25 cellular contexts compared by ENCODE assay signal in genomic region chr6:18101873-18102272, GRCh38. TPM values are rescaled to one million over a fixed set of nuclear protein-coding genes. Genes with fewer than 3 reads are reported as not detected.
"Had no signal": no experiment of that assay in that cellular context is flagged by ENCODE, and none has a peak within 500 bp of the region (broad histone marks: within the 10 kb centered on the region; RNA-seq: fewer than 3 reads in every experiment).

No MANE protein-coding gene starts in this region.

- H3K4me1 Mint-ChIP-seq: activated naive CD4-positive, alpha-beta T cell treated with anti-CD3 and anti-CD28 coated beads, Interleukin-2, amount 50 U/mL, for 24 hours had no signal

- H3K27ac ChIP-seq: ascending aorta, body of pancreas had no signal

- H3K4me1 ChIP-seq: ascending aorta, body of pancreas had no signal

- H3K4me3 ChIP-seq: ascending aorta, body of pancreas, K562 had no signal

- H3K27me3 ChIP-seq: ascending aorta, body of pancreas had no signal

- H3K9ac ChIP-seq: SK-N-SH had no signal

- H3K36me3 ChIP-seq: ascending aorta had no signal

- H3K27ac Mint-ChIP-seq: activated CD8-positive, alpha-beta T cell treated with anti-CD3 and anti-CD28 coated beads for 36 hours; activated naive CD4-positive, alpha-beta T cell treated with anti-CD3 and anti-CD28 coated beads, Interleukin-2, amount 50 U/mL, for 24 hours; T-helper 1 cell treated with Interleukin-12 subunit alpha and Interleukin-12 subunit beta and Interleukin-4 antibody, amounts not matched to agents 30 μg/mL and 1 μg/mL, for 36 hours had no signal

- H3K9me3 ChIP-seq: ascending aorta, body of pancreas had no signal

- H3K4me3 Mint-ChIP-seq: activated CD8-positive, alpha-beta T cell treated with anti-CD3 and anti-CD28 coated beads for 36 hours; activated naive CD4-positive, alpha-beta T cell treated with anti-CD3 and anti-CD28 coated beads, Interleukin-2, amount 50 U/mL, for 24 hours; T-helper 1 cell treated with Interleukin-12 subunit alpha and Interleukin-12 subunit beta and Interleukin-4 antibody, amounts not matched to agents 30 μg/mL and 1 μg/mL, for 36 hours had no signal

- DNase-seq: activated CD4-positive, alpha-beta T cell treated with anti-CD3 and anti-CD28 coated beads for 4 hours; activated CD8-positive, alpha-beta memory T cell treated with anti-CD3 and anti-CD28 coated beads, Interleukin-2, amount 50 U/mL, for 48 hours; activated CD8-positive, alpha-beta T cell treated with anti-CD3 and anti-CD28 coated beads for 36 hours; activated effector memory CD4-positive, alpha-beta T cell treated with Interleukin-2 at 50 U/mL for 16 hours; activated naive CD4-positive, alpha-beta T cell; activated T-cell treated with anti-CD3 and anti-CD28 coated beads, Interleukin-2, amount 50 U/mL, for 1 hour; body of pancreas; central memory CD4-positive, alpha-beta T cell; Karpas-422; MM.1S; NCI-H1105; NCI-H1436; NCI-H1694 treated with DMSO at 0.1 percent for 48 hours; NCI-H2029 treated with DMSO at 0.1 percent for 48 hours; NCI-H524 treated with DMSO at 0.1 percent for 48 hours; NCI-H774; NK-92 treated with Interleukin-12 subunit alpha and Interleukin-12 subunit beta, amount 100 ng/mL, for 24 hours; OCI-M1; RPMI8226; SK-N-SH; SW 1271 had no signal

RNA-seq across cellular contexts. Expression of gene NHLRC1, which starts 20.6 kb away (rescaled TPM):
- total RNA-seq: K562 had no signal
- polyA plus RNA-seq: K562 had no signal
